ENCODE assay signal across 10 cellular contexts in the genomic region with DNA sequence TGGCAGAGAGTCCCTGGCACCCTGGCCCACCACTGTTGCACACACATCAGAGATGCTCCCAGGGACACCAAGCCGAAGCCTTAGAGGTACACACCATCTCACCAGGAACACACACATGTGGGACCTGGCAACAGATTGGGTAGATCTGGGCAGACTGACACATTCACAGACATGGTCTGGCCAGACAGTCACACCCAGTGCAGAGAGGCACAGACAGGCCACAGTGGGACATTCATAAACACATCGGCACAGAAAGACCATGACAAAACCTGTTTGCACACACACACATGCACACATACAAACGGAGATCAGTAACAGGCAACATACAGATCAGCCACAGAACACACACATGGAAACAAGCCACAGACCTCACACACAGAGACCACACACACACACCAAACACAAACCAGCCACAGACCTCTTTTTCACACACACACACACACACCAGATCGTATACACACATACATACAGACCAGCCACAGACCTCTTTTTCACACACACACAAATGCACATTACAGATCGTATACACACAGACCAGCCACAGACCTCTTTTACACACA. TPM values are rescaled to one million over a fixed set of nuclear protein-coding genes. Genes with fewer than 3 reads are reported as not detected.
DNase-seq lines count a peak whose midpoint lies in the region; ATAC-seq and TF ChIP-seq lines count a peak whose summit lies in the region.
"Had no signal": no experiment of that assay in that cellular context is flagged by ENCODE, and none has a peak within 500 bp of the region (broad histone marks: within the 10 kb centered on the region; RNA-seq: fewer than 3 reads in every experiment).

No MANE protein-coding gene starts in this region.

- H3K36me3 ChIP-seq in breast epithelium, result no peaks in the 10 kb centered on the region
- H3K36me3 ChIP-seq in adipocyte (ENCODE audit: control insufficient read depth, insufficient read depth, low read length, severe bottlenecking), result no peaks in the 10 kb centered on the region
- no peaks in the 10 kb centered on the region for H3K36me3 ChIP-seq in right lobe of liver
- H3K36me3 ChIP-seq in transverse colon, result no peaks in the 10 kb centered on the region

- TF ChIP-seq POLR2A in breast epithelium (IDR thresholded peaks at IDR 0.05) (no peak), right lobe of liver (IDR thresholded peaks at IDR 0.05) (no peak), transverse colon (IDR thresholded peaks at IDR 0.05) (no peak)

- H3K4me1 ChIP-seq in breast epithelium (peaks cover 18 to 44% of the 10 kb centered on the region in 2 donors), adipocyte (ENCODE audit: control insufficient read depth, insufficient read depth, low read length) (peaks cover 55% of the 10 kb centered on the region), right lobe of liver (peaks cover 0 to 35% (median 17%) of the 10 kb centered on the region in 4 donors), transverse colon (peaks cover 46 to 77% (median 71%) of the 10 kb centered on the region in 4 donors)

- no peak overlapping the region for H3K27ac Mint-ChIP-seq in MCF 10A (ENCODE audit: low read depth, unreplicated experiment)
- H3K27ac Mint-ChIP-seq: activated B cell treated with CpG ODN at 0.5 μM for 24 hours had no signal

- TF ChIP-seq CTCF in breast epithelium (IDR thresholded peaks at IDR 0.05) (no peak), MCF 10A (IDR thresholded peaks at IDR 0.05; ENCODE audit: unreplicated experiment) (no peak), right lobe of liver (IDR thresholded peaks at IDR 0.05) (no peak), transverse colon (IDR thresholded peaks at IDR 0.05) (no peak)

- no peak overlapping the region for H3K9ac ChIP-seq in adipocyte (ENCODE audit: low read length)

- in situ Hi-C loops in transverse colon (cut with MboI; ENCODE audit: low pct_ligation_motif_present in 1 of 4, low pct_unique_long_range_greater_than_20kb in 1 of 4, low sequenced_read_pairs in 3 of 4), result no loop called here

- H3K27ac ChIP-seq in breast epithelium (peak overlapping the region; percentile 98 to 100), right lobe of liver (peak overlapping the region; percentile 73 to 100 (median 96)), transverse colon (peak overlapping the region; percentile 97 to 99 (median 98))

- POLR2A ChIA-PET in MCF 10A (lab: Yijun Ruan, JAX), result interaction anchor here (0.8 to 5.0 kb wide), 2 partner anchors 8 to 11 kb away, joined by 3 to 132 read pairs; a partner anchor contains a TSS

- CTCF ChIA-PET in MCF 10A (lab: Yijun Ruan, JAX), result interaction anchor here (0.9 to 1.5 kb wide), 2 partner anchors 12 to 63 kb away, joined by 3 to 4 read pairs; no protein-coding TSS in a partner anchor

- H3K4me3 ChIP-seq in breast epithelium, result no peak overlapping the region
- no peak overlapping the region for H3K4me3 ChIP-seq in adipocyte (ENCODE audit: low read length)
- no peak overlapping the region for H3K4me3 ChIP-seq in right lobe of liver
- no peak overlapping the region for H3K4me3 ChIP-seq in transverse colon

- intact Hi-C loops in breast epithelium (cut with DNase I; ENCODE audit: low total_unique reads) (no loop called here), MCF 10A (cut with micrococcal nuclease) (no loop called here), right lobe of liver (cut with DNase I) (no loop called here), transverse colon (cut with DNase I; ENCODE audit: low total_unique reads) (loop anchor here (10.0 kb wide), 1 partner anchor 370 kb away; a partner anchor contains a TSS)

- H3K4me1 Mint-ChIP-seq in MCF 10A (ENCODE audit: insufficient read depth, unreplicated experiment), result peaks cover 13% of the 10 kb centered on the region

- WGBS in right lobe of liver (ENCODE audit: insufficient coverage, low coverage, low lambda C conversion rate, missing lambda C conversion rate), result 55% methylated on average over 3 of the region's 5 CpGs
- 40 to 60% methylated on average over 1 to 5 of the region's 5 CpGs for WGBS in transverse colon (ENCODE audit: low coverage in 1 of 2), 2 donors

- H3K9me3 Mint-ChIP-seq in MCF 10A (ENCODE audit: unreplicated experiment), result no peaks in the 10 kb centered on the region
- H3K9me3 Mint-ChIP-seq: activated B cell treated with CpG ODN at 0.5 μM for 24 hours had no signal

- H3K9me3 ChIP-seq in breast epithelium (no peaks in the 10 kb centered on the region), adipocyte (ENCODE audit: control insufficient read depth, low read length) (no peaks in the 10 kb centered on the region), right lobe of liver (no peaks in the 10 kb centered on the region), transverse colon (no peaks in the 10 kb centered on the region)

- ATAC-seq in right lobe of liver (no peak), HG03460 (IDR thresholded peaks at IDR 0.05; ENCODE audit: unreplicated experiment) (no peak), GM19324 (IDR thresholded peaks at IDR 0.05; ENCODE audit: low FRiP score, unreplicated experiment) (no peak)

- H3K27me3 Mint-ChIP-seq in MCF 10A (ENCODE audit: insufficient read depth, unreplicated experiment), result no peaks in the 10 kb centered on the region
- H3K27me3 Mint-ChIP-seq: activated B cell treated with CpG ODN at 0.5 μM for 24 hours had no signal

- no TSS peak for BruUV-seq in MCF 10A (replicated peaks; lab: Mats Ljungman, UMichigan)

- H3K27me3 ChIP-seq in breast epithelium, result no peaks in the 10 kb centered on the region
- H3K27me3 ChIP-seq in adipocyte (replicated peaks; ENCODE audit: control insufficient read depth, insufficient read depth, low read length), result no peaks in the 10 kb centered on the region
- H3K27me3 ChIP-seq in right lobe of liver, result no peaks in the 10 kb centered on the region
- no peaks in the 10 kb centered on the region for H3K27me3 ChIP-seq in transverse colon

- no peak for DNase-seq in breast epithelium (ENCODE audit: low spot score in 2 of 2)
- DNase-seq in MCF 10A (ENCODE audit: unreplicated experiment), result no peak
- peak; percentile 41 for DNase-seq in adipocyte (ENCODE audit: low read depth)
- no peak for DNase-seq in right lobe of liver
- no peak for DNase-seq in transverse colon
- no peak for DNase-seq in epidermal melanocyte (ENCODE audit: insufficient read length, low spot score)
- DNase-seq: activated B cell treated with CpG ODN at 0.5 μM for 24 hours, DMS 273 treated with DMSO at 0.1 percent for 48 hours had no signal

- H3K4me3 Mint-ChIP-seq in MCF 10A (ENCODE audit: unreplicated experiment), result no peak overlapping the region
- H3K4me3 Mint-ChIP-seq: activated B cell treated with CpG ODN at 0.5 μM for 24 hours had no signal

- TF ChIP-seq EP300 in transverse colon (IDR thresholded peaks at IDR 0.05; ENCODE audit: low read depth), result no peak

- H3K36me3 Mint-ChIP-seq in MCF 10A (ENCODE audit: insufficient read depth, unreplicated experiment), result no peaks in the 10 kb centered on the region

RNA-seq across cellular contexts. Expression of a gene that starts 6.3 kb away (rescaled TPM):
- total RNA-seq in breast epithelium, result 100 to 1,000 TPM; 108 to 581 (median 320) TPM
- 86.4 and 125 TPM in 2 replicates for total RNA-seq in MCF 10A (2022)
- 100 to 1,000 TPM in 2 of 6 experiments, 10 to 100 TPM in 4; 10.2 to 378 (median 66.0) TPM for total RNA-seq in right lobe of liver
- total RNA-seq in transverse colon, result 100 to 1,000 TPM; 386 to 857 (median 664) TPM

RNA-seq across cellular contexts. Expression of a gene that starts 9.6 kb away (rescaled TPM):
- total RNA-seq in breast epithelium, result 100 to 1,000 TPM in 1 of 3 donors, 10 to 100 TPM in 2; 45.8 to 101 (median 98.6) TPM
- 31.6 and 32.8 TPM in 2 replicates for total RNA-seq in MCF 10A (2022)
- total RNA-seq in right lobe of liver, result 10 to 100 TPM; 16.6 to 34.5 (median 17.6) TPM
- total RNA-seq in transverse colon, result 100 to 1,000 TPM; 138 to 387 (median 215) TPM

RNA-seq across cellular contexts. Expression of a gene that starts 16.6 kb away (rescaled TPM):
- 100 to 1,000 TPM; 150 to 199 (median 199) TPM for total RNA-seq in breast epithelium
- total RNA-seq in MCF 10A (2022), result 224 and 295 TPM in 2 replicates
- total RNA-seq in right lobe of liver, result 100 to 1,000 TPM; 164 to 466 (median 202) TPM
- total RNA-seq in transverse colon, result 100 to 1,000 TPM; 172 to 357 (median 198) TPM

RNA-seq across cellular contexts. Expression of a gene that starts 16.9 kb away (rescaled TPM):
- total RNA-seq in breast epithelium, result not detected
- 6.9 and 14.5 TPM in 2 replicates for total RNA-seq in MCF 10A (2022)
- 1 to 10 TPM in 3 of 6 experiments, under 1 TPM in 2, not detected in 1; 0.62 to 2.0 (median 1.2) TPM for total RNA-seq in right lobe of liver
- 1 to 10 TPM in 1 of 4 donors, not detected in 3; 1.6 TPM for total RNA-seq in transverse colon

RNA-seq across cellular contexts. Expression of a gene that starts 21.4 kb away (rescaled TPM):
- 1 to 10 TPM; 5.2 to 8.8 (median 8.5) TPM for total RNA-seq in breast epithelium
- total RNA-seq in MCF 10A (2022), result 11.2 and 16.7 TPM in 2 replicates
- total RNA-seq in right lobe of liver, result 1 to 10 TPM; 2.1 to 7.1 (median 3.7) TPM
- total RNA-seq in transverse colon, result 10 to 100 TPM in 1 of 4 donors, 1 to 10 TPM in 2, not detected in 1; 2.7 to 17.5 (median 4.0) TPM
